1 cellular context compared by ENCODE assay signal in the genomic region with DNA sequence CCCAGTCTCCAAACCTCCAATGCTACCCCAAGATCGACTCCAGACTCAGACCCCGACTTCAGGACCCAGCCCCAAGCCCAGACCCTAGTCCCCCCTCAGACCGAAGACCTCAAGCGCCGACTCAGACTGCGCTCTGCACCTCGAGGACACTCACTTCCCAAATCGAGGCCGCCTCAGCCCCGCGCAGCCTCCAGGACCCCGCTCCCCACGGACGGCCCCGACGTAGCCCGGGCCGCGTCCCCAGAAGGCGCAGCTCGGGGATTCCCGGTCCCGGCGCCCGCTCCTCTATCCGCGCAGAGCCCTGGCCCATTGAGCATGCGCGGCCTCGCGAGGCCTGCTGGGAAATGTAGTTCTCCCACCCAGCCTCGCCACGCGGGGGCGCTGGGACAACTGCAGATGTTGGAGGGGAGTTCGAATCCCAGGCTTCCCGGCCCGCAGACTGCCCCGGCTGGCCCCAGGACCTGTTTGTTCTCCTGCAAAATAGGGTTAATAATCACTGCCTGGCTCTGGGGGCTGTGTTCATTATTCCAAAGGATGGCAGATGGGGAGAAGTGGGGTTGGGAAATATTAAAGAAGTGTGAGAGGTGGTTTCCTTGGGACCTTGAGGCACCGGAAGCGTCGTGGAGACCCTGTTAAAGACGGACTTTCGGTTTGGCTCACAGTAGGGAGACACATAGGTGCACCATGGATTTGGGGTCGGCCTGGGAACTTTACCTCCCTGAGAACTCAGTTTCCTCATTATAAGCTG.
TF ChIP-seq lines count a peak whose summit lies in the region.

Gene APBA3, minus strand, starts transcription at position 311 of the 748 bp plus-strand sequence. CDS start 1,428 bp downstream, outside the sequence.

TF ChIP-seq in HepG2, 621 proteins besides CTCF, POLR2A, EP300 and RAD21 (continued from another document and continues in another):
- TF ChIP-seq, protein P1, sequence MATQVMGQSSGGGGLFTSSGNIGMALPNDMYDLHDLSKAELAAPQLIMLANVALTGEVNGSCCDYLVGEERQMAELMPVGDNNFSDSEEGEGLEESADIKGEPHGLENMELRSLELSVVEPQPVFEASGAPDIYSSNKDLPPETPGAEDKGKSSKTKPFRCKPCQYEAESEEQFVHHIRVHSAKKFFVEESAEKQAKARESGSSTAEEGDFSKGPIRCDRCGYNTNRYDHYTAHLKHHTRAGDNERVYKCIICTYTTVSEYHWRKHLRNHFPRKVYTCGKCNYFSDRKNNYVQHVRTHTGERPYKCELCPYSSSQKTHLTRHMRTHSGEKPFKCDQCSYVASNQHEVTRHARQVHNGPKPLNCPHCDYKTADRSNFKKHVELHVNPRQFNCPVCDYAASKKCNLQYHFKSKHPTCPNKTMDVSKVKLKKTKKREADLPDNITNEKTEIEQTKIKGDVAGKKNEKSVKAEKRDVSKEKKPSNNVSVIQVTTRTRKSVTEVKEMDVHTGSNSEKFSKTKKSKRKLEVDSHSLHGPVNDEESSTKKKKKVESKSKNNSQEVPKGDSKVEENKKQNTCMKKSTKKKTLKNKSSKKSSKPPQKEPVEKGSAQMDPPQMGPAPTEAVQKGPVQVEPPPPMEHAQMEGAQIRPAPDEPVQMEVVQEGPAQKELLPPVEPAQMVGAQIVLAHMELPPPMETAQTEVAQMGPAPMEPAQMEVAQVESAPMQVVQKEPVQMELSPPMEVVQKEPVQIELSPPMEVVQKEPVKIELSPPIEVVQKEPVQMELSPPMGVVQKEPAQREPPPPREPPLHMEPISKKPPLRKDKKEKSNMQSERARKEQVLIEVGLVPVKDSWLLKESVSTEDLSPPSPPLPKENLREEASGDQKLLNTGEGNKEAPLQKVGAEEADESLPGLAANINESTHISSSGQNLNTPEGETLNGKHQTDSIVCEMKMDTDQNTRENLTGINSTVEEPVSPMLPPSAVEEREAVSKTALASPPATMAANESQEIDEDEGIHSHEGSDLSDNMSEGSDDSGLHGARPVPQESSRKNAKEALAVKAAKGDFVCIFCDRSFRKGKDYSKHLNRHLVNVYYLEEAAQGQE (IDR thresholded peaks at IDR 0.05; ENCODE audit: borderline replicate concordance in 1 of 2, low read depth in 1 of 2, low read length in 2 of 2): no peak
- TF ChIP-seq, protein P2, sequence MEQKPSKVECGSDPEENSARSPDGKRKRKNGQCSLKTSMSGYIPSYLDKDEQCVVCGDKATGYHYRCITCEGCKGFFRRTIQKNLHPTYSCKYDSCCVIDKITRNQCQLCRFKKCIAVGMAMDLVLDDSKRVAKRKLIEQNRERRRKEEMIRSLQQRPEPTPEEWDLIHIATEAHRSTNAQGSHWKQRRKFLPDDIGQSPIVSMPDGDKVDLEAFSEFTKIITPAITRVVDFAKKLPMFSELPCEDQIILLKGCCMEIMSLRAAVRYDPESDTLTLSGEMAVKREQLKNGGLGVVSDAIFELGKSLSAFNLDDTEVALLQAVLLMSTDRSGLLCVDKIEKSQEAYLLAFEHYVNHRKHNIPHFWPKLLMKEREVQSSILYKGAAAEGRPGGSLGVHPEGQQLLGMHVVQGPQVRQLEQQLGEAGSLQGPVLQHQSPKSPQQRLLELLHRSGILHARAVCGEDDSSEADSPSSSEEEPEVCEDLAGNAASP (CRISPR knock-in tag; IDR thresholded peaks at IDR 0.05; ENCODE audit: borderline replicate concordance): 0 out of 2 replicates have a peak, but pooled peaks have one; percentile 32
- TF ChIP-seq YY1 (IDR thresholded peaks at IDR 0.05; ENCODE audit: insufficient read depth, insufficient replicate concordance, low read depth, low read length) (peak; percentile 71), SMARCE1 (IDR thresholded peaks at IDR 0.05; ENCODE audit: borderline replicate concordance) (no peak), ZNF691 (CRISPR knock-in tag; IDR thresholded peaks at IDR 0.05; ENCODE audit: borderline replicate concordance, low read depth) (no peak), RORA (CRISPR knock-in tag; IDR thresholded peaks at IDR 0.05) (no peak), SOX5 (CRISPR knock-in tag; IDR thresholded peaks at IDR 0.05; ENCODE audit: borderline replicate concordance) (0 out of 2 replicates have a peak, but pooled peaks have one; percentile 6), NFKBIZ (CRISPR knock-in tag; IDR thresholded peaks at IDR 0.05) (no peak), ZNF552 (CRISPR knock-in tag; IDR thresholded peaks at IDR 0.05; ENCODE audit: borderline replicate concordance) (0 out of 2 replicates have a peak, but pooled peaks have one; percentile 32), ZNF772 (CRISPR knock-in tag; IDR thresholded peaks at IDR 0.05) (no peak), ZSCAN29 (CRISPR knock-in tag; conservative IDR thresholded peaks at IDR 0.05) (no peak), IKZF4 (CRISPR knock-in tag; IDR thresholded peaks at IDR 0.05; ENCODE audit: borderline replicate concordance, low read depth, not compliant biosample characterization) (no peak), SNAPC2 (CRISPR knock-in tag; IDR thresholded peaks at IDR 0.05) (peak; percentile 75; the same call in 1 of the 2 replicates), CEBPB (IDR thresholded peaks at IDR 0.05; ENCODE audit: borderline replicate concordance, low read depth, low read length) (no peak), HNRNPUL1 (IDR thresholded peaks at IDR 0.05; ENCODE audit: low read depth, low read length) (no peak), ZNF230 (CRISPR knock-in tag; IDR thresholded peaks at IDR 0.05) (peak; percentile 31; the same call in 1 of the 2 replicates), ZBTB38 (CRISPR knock-in tag; IDR thresholded peaks at IDR 0.05) (0 out of 2 replicates have a peak, but pooled peaks have one; percentile 30), ZNF703 (CRISPR knock-in tag; IDR thresholded peaks at IDR 0.05; ENCODE audit: borderline replicate concordance) (no peak), HOXA5 (CRISPR knock-in tag; IDR thresholded peaks at IDR 0.05) (no peak; the same call in 1 of the 2 replicates), ZNF556 (CRISPR knock-in tag; IDR thresholded peaks at IDR 0.05; ENCODE audit: borderline replicate concordance) (peak; percentile 72; the same call in 1 of the 2 replicates), ZNF75D (CRISPR knock-in tag; IDR thresholded peaks at IDR 0.05; ENCODE audit: borderline replicate concordance) (no peak), HOXA7 (CRISPR knock-in tag; IDR thresholded peaks at IDR 0.05) (no peak), FOSL1 (CRISPR knock-in tag; IDR thresholded peaks at IDR 0.05; ENCODE audit: borderline replicate concordance) (no peak), KMT2B (CRISPR knock-in tag; IDR thresholded peaks at IDR 0.05) (peak; percentile 36; the same call in 1 of the 2 replicates), ZNF780A (CRISPR knock-in tag; IDR thresholded peaks at IDR 0.05) (no peak), ZNF7 (CRISPR knock-in tag; IDR thresholded peaks at IDR 0.05) (no peak), RXRA (CRISPR knock-in tag; IDR thresholded peaks at IDR 0.05) (0 out of 2 replicates have a peak, but pooled peaks have one; percentile 26), MXD4 (CRISPR knock-in tag; IDR thresholded peaks at IDR 0.05) (peak; percentile 66; the same call in 1 of the 2 replicates), ZNF362 (CRISPR knock-in tag; IDR thresholded peaks at IDR 0.05; ENCODE audit: borderline replicate concordance) (no peak), KDM1A (CRISPR knock-in tag; IDR thresholded peaks at IDR 0.05) (no peak), THYN1 (CRISPR knock-in tag; IDR thresholded peaks at IDR 0.05; ENCODE audit: borderline replicate concordance, low read depth) (no peak), SP5 (CRISPR knock-in tag; IDR thresholded peaks at IDR 0.05; ENCODE audit: borderline replicate concordance, low read depth) (no peak), TRAFD1 (CRISPR knock-in tag; IDR thresholded peaks at IDR 0.05; ENCODE audit: borderline replicate concordance) (no peak), ZNF746 (CRISPR knock-in tag; IDR thresholded peaks at IDR 0.05) (0 out of 2 replicates have a peak, but pooled peaks have one; percentile 38), E2F1 (CRISPR knock-in tag; IDR thresholded peaks at IDR 0.05) (0 out of 2 replicates have a peak, but pooled peaks have one; percentile 39), PITX1 (CRISPR knock-in tag; IDR thresholded peaks at IDR 0.05) (no peak), ZNF543 (CRISPR knock-in tag; IDR thresholded peaks at IDR 0.05) (no peak), ZSCAN5A (CRISPR knock-in tag; IDR thresholded peaks at IDR 0.05; ENCODE audit: borderline replicate concordance) (no peak)
- TF ChIP-seq, protein P3, sequence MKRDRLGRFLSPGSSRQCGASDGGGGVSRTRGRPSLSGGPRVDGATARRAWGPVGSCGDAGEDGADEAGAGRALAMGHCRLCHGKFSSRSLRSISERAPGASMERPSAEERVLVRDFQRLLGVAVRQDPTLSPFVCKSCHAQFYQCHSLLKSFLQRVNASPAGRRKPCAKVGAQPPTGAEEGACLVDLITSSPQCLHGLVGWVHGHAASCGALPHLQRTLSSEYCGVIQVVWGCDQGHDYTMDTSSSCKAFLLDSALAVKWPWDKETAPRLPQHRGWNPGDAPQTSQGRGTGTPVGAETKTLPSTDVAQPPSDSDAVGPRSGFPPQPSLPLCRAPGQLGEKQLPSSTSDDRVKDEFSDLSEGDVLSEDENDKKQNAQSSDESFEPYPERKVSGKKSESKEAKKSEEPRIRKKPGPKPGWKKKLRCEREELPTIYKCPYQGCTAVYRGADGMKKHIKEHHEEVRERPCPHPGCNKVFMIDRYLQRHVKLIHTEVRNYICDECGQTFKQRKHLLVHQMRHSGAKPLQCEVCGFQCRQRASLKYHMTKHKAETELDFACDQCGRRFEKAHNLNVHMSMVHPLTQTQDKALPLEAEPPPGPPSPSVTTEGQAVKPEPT (CRISPR knock-in tag; IDR thresholded peaks at IDR 0.05; ENCODE audit: low read depth): no peak; the same call in 1 of the 2 replicates
- TF ChIP-seq, protein P4, sequence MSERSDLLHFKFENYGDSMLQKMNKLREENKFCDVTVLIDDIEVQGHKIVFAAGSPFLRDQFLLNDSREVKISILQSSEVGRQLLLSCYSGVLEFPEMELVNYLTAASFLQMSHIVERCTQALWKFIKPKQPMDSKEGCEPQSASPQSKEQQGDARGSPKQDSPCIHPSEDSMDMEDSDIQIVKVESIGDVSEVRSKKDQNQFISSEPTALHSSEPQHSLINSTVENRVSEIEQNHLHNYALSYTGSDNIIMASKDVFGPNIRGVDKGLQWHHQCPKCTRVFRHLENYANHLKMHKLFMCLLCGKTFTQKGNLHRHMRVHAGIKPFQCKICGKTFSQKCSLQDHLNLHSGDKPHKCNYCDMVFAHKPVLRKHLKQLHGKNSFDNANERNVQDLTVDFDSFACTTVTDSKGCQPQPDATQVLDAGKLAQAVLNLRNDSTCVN (CRISPR knock-in tag; IDR thresholded peaks at IDR 0.05; ENCODE audit: borderline replicate concordance): no peak
- TF ChIP-seq, protein P5, sequence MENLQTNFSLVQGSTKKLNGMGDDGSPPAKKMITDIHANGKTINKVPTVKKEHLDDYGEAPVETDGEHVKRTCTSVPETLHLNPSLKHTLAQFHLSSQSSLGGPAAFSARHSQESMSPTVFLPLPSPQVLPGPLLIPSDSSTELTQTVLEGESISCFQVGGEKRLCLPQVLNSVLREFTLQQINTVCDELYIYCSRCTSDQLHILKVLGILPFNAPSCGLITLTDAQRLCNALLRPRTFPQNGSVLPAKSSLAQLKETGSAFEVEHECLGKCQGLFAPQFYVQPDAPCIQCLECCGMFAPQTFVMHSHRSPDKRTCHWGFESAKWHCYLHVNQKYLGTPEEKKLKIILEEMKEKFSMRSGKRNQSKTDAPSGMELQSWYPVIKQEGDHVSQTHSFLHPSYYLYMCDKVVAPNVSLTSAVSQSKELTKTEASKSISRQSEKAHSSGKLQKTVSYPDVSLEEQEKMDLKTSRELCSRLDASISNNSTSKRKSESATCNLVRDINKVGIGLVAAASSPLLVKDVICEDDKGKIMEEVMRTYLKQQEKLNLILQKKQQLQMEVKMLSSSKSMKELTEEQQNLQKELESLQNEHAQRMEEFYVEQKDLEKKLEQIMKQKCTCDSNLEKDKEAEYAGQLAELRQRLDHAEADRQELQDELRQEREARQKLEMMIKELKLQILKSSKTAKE (CRISPR knock-in tag; IDR thresholded peaks at IDR 0.05; ENCODE audit: borderline replicate concordance): no peak
